15 cellular contexts compared by ENCODE assay signal in genomic region chr7:32858648-32859047, GRCh38. TPM values are rescaled to one million over a fixed set of nuclear protein-coding genes. Genes with fewer than 3 reads are reported as not detected.
DNase-seq lines count a peak whose midpoint lies in the region; ATAC-seq lines count a peak whose summit lies in the region.
"Had no signal": no experiment of that assay in that cellular context is flagged by ENCODE, and none has a peak within 500 bp of the region (broad histone marks: within the 10 kb centered on the region; RNA-seq: fewer than 3 reads in every experiment).

No MANE protein-coding gene starts in this region.

- DNase-seq in activated CD4-positive, alpha-beta T cell treated with anti-CD3 and anti-CD28 coated beads for 36 hours, result no peak
- no peak for DNase-seq in activated CD4-positive, alpha-beta T cell treated with anti-CD3 and anti-CD28 coated beads, Interleukin-2, amount 10 ng/mL, durations not matched to agents 7 days and 5 days
- no peak for DNase-seq in activated T-cell treated with anti-CD3 and anti-CD28 coated beads, Interleukin-2, amount 50 U/mL, for 72 hours
- DNase-seq in activated T-cell treated with anti-CD3 and anti-CD28 coated beads, Interleukin-2, amount 50 U/mL, for 1 hour, result no peak
- DNase-seq in stimulated activated naive CD8-positive, alpha-beta T cell treated with anti-CD3 and anti-CD28 coated beads, Interleukin-15, Interleukin-2, amounts not matched to agents 100 U/mL and 50 U/mL, for 24 hours, result no peak
- no peak for DNase-seq in stimulated activated naive CD8-positive, alpha-beta T cell treated with anti-CD3 and anti-CD28 coated beads, Interleukin-15, amount 100 ng/mL, for 72 hours
- DNase-seq in T-cell, result no peak
- DNase-seq: Caco-2; CD4-positive, CD25-positive, alpha-beta regulatory T cell; CD8-positive, alpha-beta T cell; DMS153; DND-41; GOT3; HFFc6 had no signal

- CTCF ChIA-PET in activated CD4-positive, alpha-beta T cell treated with anti-CD3 and anti-CD28 coated beads for 36 hours (lab: Charles Lee), result interaction anchor here (2.5 kb wide), 1 partner anchor 12 kb away, joined by 19 read pairs; no protein-coding TSS in a partner anchor
- CTCF ChIA-PET in activated CD4-positive, alpha-beta T cell treated with anti-CD3 and anti-CD28 coated beads, Interleukin-2, amount 10 ng/mL, durations not matched to agents 7 days and 5 days (lab: Charles Lee), result interaction anchor here (1.2 kb wide), 1 partner anchor 30 kb away, joined by 6 read pairs; no protein-coding TSS in a partner anchor
- CTCF ChIA-PET in T-cell (lab: Charles Lee), result no interaction called here

- POLR2A ChIA-PET in activated CD4-positive, alpha-beta T cell treated with anti-CD3 and anti-CD28 coated beads for 36 hours (lab: Charles Lee), result no interaction called here
- POLR2A ChIA-PET in activated CD4-positive, alpha-beta T cell treated with anti-CD3 and anti-CD28 coated beads, Interleukin-2, amount 10 ng/mL, durations not matched to agents 7 days and 5 days (lab: Charles Lee), result no interaction called here
- POLR2A ChIA-PET in T-cell (lab: Charles Lee), result no interaction called here

- peak; percentile 57 for ATAC-seq in activated CD4-positive, alpha-beta T cell treated with anti-CD3 and anti-CD28 coated beads for 36 hours
- ATAC-seq in activated T-cell treated with anti-CD3 and anti-CD28 coated beads, Interleukin-2, amount 50 U/mL, for 72 hours (replicated peaks in 1 of 2), result peak; percentile 36 to 46
- peak; percentile 52 for ATAC-seq in stimulated activated naive CD8-positive, alpha-beta T cell treated with anti-CD3 and anti-CD28 coated beads, Interleukin-15, Interleukin-2, amounts not matched to agents 100 U/mL and 50 U/mL, for 24 hours
- ATAC-seq in stimulated activated naive CD8-positive, alpha-beta T cell treated with anti-CD3 and anti-CD28 coated beads, Interleukin-15, amount 100 ng/mL, for 72 hours, result no peak
- ATAC-seq in T-cell (replicated peaks in 1 of 4), result no peak
- ATAC-seq: CD8-positive, alpha-beta T cell had no signal

- H3K27ac Mint-ChIP-seq in activated CD4-positive, alpha-beta T cell treated with anti-CD3 and anti-CD28 coated beads for 36 hours, result no peak overlapping the region
- H3K27ac Mint-ChIP-seq in activated CD4-positive, alpha-beta T cell treated with anti-CD3 and anti-CD28 coated beads, Interleukin-2, amount 10 ng/mL, durations not matched to agents 7 days and 5 days, result no peak overlapping the region
- H3K27ac Mint-ChIP-seq in activated T-cell treated with anti-CD3 and anti-CD28 coated beads, Interleukin-2, amount 50 U/mL, for 72 hours, result no peak overlapping the region
- no peak overlapping the region for H3K27ac Mint-ChIP-seq in stimulated activated naive CD8-positive, alpha-beta T cell treated with anti-CD3 and anti-CD28 coated beads, Interleukin-15, amount 100 ng/mL, for 72 hours
- H3K27ac Mint-ChIP-seq in T-cell, result no peak overlapping the region
- H3K27ac Mint-ChIP-seq: B cell; CD4-positive, CD25-positive, alpha-beta regulatory T cell; CD8-positive, alpha-beta T cell; HFFc6 had no signal

- H3K4me1 Mint-ChIP-seq in activated CD4-positive, alpha-beta T cell treated with anti-CD3 and anti-CD28 coated beads for 36 hours, result peaks cover 14% of the 10 kb centered on the region
- H3K4me1 Mint-ChIP-seq in activated CD4-positive, alpha-beta T cell treated with anti-CD3 and anti-CD28 coated beads, Interleukin-2, amount 10 ng/mL, durations not matched to agents 7 days and 5 days, result peaks cover 4% of the 10 kb centered on the region
- H3K4me1 Mint-ChIP-seq in activated T-cell treated with anti-CD3 and anti-CD28 coated beads, Interleukin-2, amount 50 U/mL, for 72 hours (ENCODE audit: low read depth), result peaks cover 23% of the 10 kb centered on the region
- H3K4me1 Mint-ChIP-seq in stimulated activated naive CD8-positive, alpha-beta T cell treated with anti-CD3 and anti-CD28 coated beads, Interleukin-15, amount 100 ng/mL, for 72 hours, result peaks cover 13% of the 10 kb centered on the region
- peaks cover 0 to 4% (median 3%) of the 10 kb centered on the region in 3 donors for H3K4me1 Mint-ChIP-seq in T-cell

- no peaks in the 10 kb centered on the region for H3K36me3 Mint-ChIP-seq in activated CD4-positive, alpha-beta T cell treated with anti-CD3 and anti-CD28 coated beads for 36 hours (ENCODE audit: low read depth)
- H3K36me3 Mint-ChIP-seq in activated CD4-positive, alpha-beta T cell treated with anti-CD3 and anti-CD28 coated beads, Interleukin-2, amount 10 ng/mL, durations not matched to agents 7 days and 5 days (ENCODE audit: low read depth), result no peaks in the 10 kb centered on the region
- H3K36me3 Mint-ChIP-seq in activated T-cell treated with anti-CD3 and anti-CD28 coated beads, Interleukin-2, amount 50 U/mL, for 72 hours (ENCODE audit: insufficient read depth in 2 of 2), result no peaks in the 10 kb centered on the region
- no peaks in the 10 kb centered on the region for H3K36me3 Mint-ChIP-seq in T-cell
- H3K36me3 Mint-ChIP-seq: CD4-positive, CD25-positive, alpha-beta regulatory T cell; CD8-positive, alpha-beta T cell had no signal

- H3K27me3 Mint-ChIP-seq in activated CD4-positive, alpha-beta T cell treated with anti-CD3 and anti-CD28 coated beads for 36 hours, result peaks cover 21% of the 10 kb centered on the region
- H3K27me3 Mint-ChIP-seq in activated CD4-positive, alpha-beta T cell treated with anti-CD3 and anti-CD28 coated beads, Interleukin-2, amount 10 ng/mL, durations not matched to agents 7 days and 5 days, result peaks cover 23% of the 10 kb centered on the region
- H3K27me3 Mint-ChIP-seq in activated T-cell treated with anti-CD3 and anti-CD28 coated beads, Interleukin-2, amount 50 U/mL, for 72 hours (ENCODE audit: low read depth), result peaks cover 13% of the 10 kb centered on the region
- H3K27me3 Mint-ChIP-seq in stimulated activated naive CD8-positive, alpha-beta T cell treated with anti-CD3 and anti-CD28 coated beads, Interleukin-15, amount 100 ng/mL, for 72 hours, result peaks cover 20% of the 10 kb centered on the region
- peaks cover 14 to 18% of the 10 kb centered on the region in 2 donors for H3K27me3 Mint-ChIP-seq in T-cell

- no peak overlapping the region for H3K4me3 Mint-ChIP-seq in activated CD4-positive, alpha-beta T cell treated with anti-CD3 and anti-CD28 coated beads for 36 hours
- H3K4me3 Mint-ChIP-seq in activated CD4-positive, alpha-beta T cell treated with anti-CD3 and anti-CD28 coated beads, Interleukin-2, amount 10 ng/mL, durations not matched to agents 7 days and 5 days, result no peak overlapping the region
- peak overlapping the region in 1 of 2 donors; percentile 8 for H3K4me3 Mint-ChIP-seq in activated T-cell treated with anti-CD3 and anti-CD28 coated beads, Interleukin-2, amount 50 U/mL, for 72 hours
- no peak overlapping the region for H3K4me3 Mint-ChIP-seq in stimulated activated naive CD8-positive, alpha-beta T cell treated with anti-CD3 and anti-CD28 coated beads, Interleukin-15, amount 100 ng/mL, for 72 hours
- no peak overlapping the region for H3K4me3 Mint-ChIP-seq in T-cell
- H3K4me3 Mint-ChIP-seq: B cell; CD8-positive, alpha-beta T cell; HFFc6 had no signal

- H3K9me3 Mint-ChIP-seq in activated CD4-positive, alpha-beta T cell treated with anti-CD3 and anti-CD28 coated beads for 36 hours (ENCODE audit: low read depth), result peaks cover 2% of the 10 kb centered on the region
- no peaks in the 10 kb centered on the region for H3K9me3 Mint-ChIP-seq in activated CD4-positive, alpha-beta T cell treated with anti-CD3 and anti-CD28 coated beads, Interleukin-2, amount 10 ng/mL, durations not matched to agents 7 days and 5 days
- no peaks in the 10 kb centered on the region for H3K9me3 Mint-ChIP-seq in activated T-cell treated with anti-CD3 and anti-CD28 coated beads, Interleukin-2, amount 50 U/mL, for 72 hours
- H3K9me3 Mint-ChIP-seq in stimulated activated naive CD8-positive, alpha-beta T cell treated with anti-CD3 and anti-CD28 coated beads, Interleukin-15, amount 100 ng/mL, for 72 hours, result no peaks in the 10 kb centered on the region
- peaks cover 0 to 6% (median 0%) of the 10 kb centered on the region in 3 donors for H3K9me3 Mint-ChIP-seq in T-cell
- H3K9me3 Mint-ChIP-seq: CD8-positive, alpha-beta T cell; HFFc6 had no signal

- intact Hi-C loops in activated CD4-positive, alpha-beta T cell treated with anti-CD3 and anti-CD28 coated beads for 36 hours (cut with DNase I, micrococcal nuclease), result no loop called here

RNA-seq across cellular contexts. Expression of gene KBTBD2, which starts 32.9 kb away (rescaled TPM):
- total RNA-seq in activated CD4-positive, alpha-beta T cell treated with anti-CD3 and anti-CD28 coated beads for 36 hours, result 10 to 100 TPM; 21.5 to 25.6 TPM
- total RNA-seq in activated CD4-positive, alpha-beta T cell treated with anti-CD3 and anti-CD28 coated beads, Interleukin-2, amount 10 ng/mL, durations not matched to agents 7 days and 5 days, result 10 to 100 TPM; 46.2 to 46.6 TPM
- 10 to 100 TPM; 30.1 to 35.9 TPM for total RNA-seq in activated T-cell treated with anti-CD3 and anti-CD28 coated beads, Interleukin-2, amount 50 U/mL, for 72 hours
- total RNA-seq in T-cell, result 100 to 1,000 TPM in 1 of 5 donors, 10 to 100 TPM in 4; 46.5 to 108 (median 55.2) TPM

Comparison
In these comparisons a context has a peak if more than half of its experiments do, and no peak if none do; other contexts are left out.
1. ATAC-seq: peak in activated CD4-positive, alpha-beta T cell treated with anti-CD3 and anti-CD28 coated beads for 36 hours (single experiment), activated T-cell treated with anti-CD3 and anti-CD28 coated beads, Interleukin-2, amount 50 U/mL, for 72 hours (2 of 2) and stimulated activated naive CD8-positive, alpha-beta T cell treated with anti-CD3 and anti-CD28 coated beads, Interleukin-15, Interleukin-2, amounts not matched to agents 100 U/mL and 50 U/mL, for 24 hours (single experiment); none in stimulated activated naive CD8-positive, alpha-beta T cell treated with anti-CD3 and anti-CD28 coated beads, Interleukin-15, amount 100 ng/mL, for 72 hours (single experiment) and T-cell (0 of 4).
2. CTCF ChIA-PET loops: an anchor here in activated CD4-positive, alpha-beta T cell treated with anti-CD3 and anti-CD28 coated beads for 36 hours (2.5 kb wide) and activated CD4-positive, alpha-beta T cell treated with anti-CD3 and anti-CD28 coated beads, Interleukin-2, amount 10 ng/mL, durations not matched to agents 7 days and 5 days (1.2 kb wide); none called in T-cell.